Comparison of ENCODE assay signal across 8 cellular contexts in genomic region chr3:31981206-31982181, GRCh38. TPM values are rescaled to one million over a fixed set of nuclear protein-coding genes. Genes with fewer than 3 reads are reported as not detected.
DNase-seq lines count a peak whose midpoint lies in the region; ATAC-seq and TF ChIP-seq lines count a peak whose summit lies in the region.

Gene OSBPL10, minus strand, starts transcription at chr3:31981262. Its CDS starts 83 bp downstream, at chr3:31981179.
Gene ZNF860, plus strand, starts transcription at chr3:31981750. Its CDS starts 7,330 bp downstream, at chr3:31989080.

- TF ChIP-seq EP300 in SK-N-SH (IDR thresholded peaks at IDR 0.05; ENCODE audit: borderline replicate concordance in 1 of 2, low read depth in 1 of 2, low read length in 1 of 2), result no peak

- H3K79me2 ChIP-seq in SK-N-SH (ENCODE audit: insufficient read depth), result no peaks in the 10 kb centered on the region

- H3K27ac ChIP-seq in 22Rv1 (peak within 1 kb of the TSS; percentile 96), HUES64 (ENCODE audit: low read depth, low read length) (peak within 1 kb of the TSS; percentile 78; the same call in 1 of the 2 replicates), SK-N-SH (ENCODE audit: low read depth in 2 of 2, low read length in 1 of 2) (no peak within 1 kb of the TSS)

- H3K4me3 ChIP-seq in HUES64 (ENCODE audit: low read length) (peak within 1 kb of the TSS; percentile 74), SK-N-SH (ENCODE audit: low read depth in 2 of 2, low read length in 1 of 2) (peak within 1 kb of the TSS; percentile 55 to 61), cardiac fibroblast (replicated peaks in 1 of 2; ENCODE audit: low read depth in 2 of 2, low read length in 2 of 2) (peak within 1 kb of the TSS; percentile 88)

- no peak for TF ChIP-seq CTCF in 22Rv1 (IDR thresholded peaks at IDR 0.05)
- no peak for TF ChIP-seq CTCF in GM13977 (IDR thresholded peaks at IDR 0.05; ENCODE audit: extremely low read depth, insufficient read depth, missing control alignments)
- TF ChIP-seq CTCF in SK-N-SH (IDR thresholded peaks at IDR 0.05), result no peak
- peak; percentile 7 for TF ChIP-seq CTCF in cardiac fibroblast (IDR thresholded peaks at IDR 0.05; ENCODE audit: low read depth, low read length)

- H4K20me1 ChIP-seq in SK-N-SH (ENCODE audit: insufficient read depth), result no peaks in the 10 kb centered on the region

- H2AFZ ChIP-seq in SK-N-SH (ENCODE audit: low read depth), result peak within 1 kb of the TSS; percentile 74; the same call in 1 of the 2 replicates

- peaks cover 15% of the 10 kb centered on the region; the same call in 1 of the 2 replicates for H3K27me3 ChIP-seq in HUES64 (ENCODE audit: insufficient read depth, low read length)
- peaks cover 9% of the 10 kb centered on the region; the same call in 1 of the 2 replicates for H3K27me3 ChIP-seq in SK-N-SH (ENCODE audit: insufficient read depth)

- H3K9me3 ChIP-seq in HUES64 (ENCODE audit: insufficient read depth, low read depth, low read length) (no peaks in the 10 kb centered on the region), SK-N-SH (no peaks in the 10 kb centered on the region)

- peak within 1 kb of the TSS; percentile 86 for H3K4me2 ChIP-seq in SK-N-SH

- DNase-seq in GM13977 (ENCODE audit: low spot score), result peak; percentile 13
- peak; percentile 74 for DNase-seq in SK-N-SH
- DNase-seq in cardiac fibroblast (ENCODE audit: low read depth in 2 of 2), result peak; percentile 91 to 94
- DNase-seq in iPS-NIHi11 (ENCODE audit: low spot score), result peak; percentile 78
- DNase-seq in sciatic nerve (ENCODE audit: low spot score), result peak; percentile 93

- intact Hi-C loops in sciatic nerve (cut with DNase I), result no loop called here

- H3K9ac ChIP-seq in HUES64 (ENCODE audit: low read depth, low read length), result peak within 1 kb of the TSS; percentile 68
- no peak within 1 kb of the TSS for H3K9ac ChIP-seq in SK-N-SH

- peak; percentile 96 for ATAC-seq in sciatic nerve
- ATAC-seq in GM21367 (IDR thresholded peaks at IDR 0.05; ENCODE audit: unreplicated experiment), result no peak

- no peak for TF ChIP-seq RAD21 in SK-N-SH (IDR thresholded peaks at IDR 0.05; ENCODE audit: low read length)

- H3K36me3 ChIP-seq in HUES64 (ENCODE audit: insufficient read depth, low read length), result peaks cover 10% of the 10 kb centered on the region; the same call in 1 of the 2 replicates
- no peaks in the 10 kb centered on the region for H3K36me3 ChIP-seq in SK-N-SH (replicated peaks in 1 of 2; ENCODE audit: control insufficient read depth in 1 of 2, insufficient read depth in 2 of 2, low read length in 1 of 2)

- peaks cover 19% of the 10 kb centered on the region for H3K4me1 ChIP-seq in HUES64 (ENCODE audit: insufficient read depth, low read length)
- H3K4me1 ChIP-seq in SK-N-SH (ENCODE audit: control insufficient read depth in 1 of 2, insufficient read depth in 2 of 2, low read depth in 1 of 2, low read length in 1 of 2), result peaks cover 5 to 11% of the 10 kb centered on the region in 2 experiments; a peak in 2 of 4 replicates

- CTCF ChIA-PET in SK-N-SH (lab: Yijun Ruan, JAX), result interaction anchor here (0.5 to 2.0 kb wide), 3 partner anchors 18 to 530 kb away, joined by 3 to 5 read pairs (median 3); no protein-coding TSS in a partner anchor

- WGBS in HUES64, result 1% methylated on average over 65 of the region's 65 CpGs
- WGBS in SK-N-SH (ENCODE audit: low lambda C conversion rate), result 47% methylated on average over 22 of the region's 65 CpGs

- POLR2A ChIA-PET in SK-N-SH (lab: Yijun Ruan, JAX), result no interaction called here

- in situ Hi-C loops in GM13977 (cut with MboI; ENCODE audit: low pct_unique_long_range_greater_than_20kb, low sequenced_read_pairs, unreplicated experiment), result no loop called here

- H3K9me2 ChIP-seq in SK-N-SH, result no peaks in the 10 kb centered on the region

- H3F3A ChIP-seq in SK-N-SH (replicated peaks; ENCODE audit: insufficient read depth), result no peaks in the 10 kb centered on the region

TF ChIP-seq in SK-N-SH, 30 proteins besides CTCF, POLR2A, EP300 and RAD21:
- peak; percentile 9; the same call in 1 of the 2 replicates for TF ChIP-seq FOSL2 (IDR thresholded peaks at IDR 0.05; ENCODE audit: borderline replicate concordance, low read depth)
- peak; percentile 53; the same call in 1 of the 2 replicates for TF ChIP-seq NFIC (IDR thresholded peaks at IDR 0.05; ENCODE audit: borderline replicate concordance)
- TF ChIP-seq TAF1 (IDR thresholded peaks at IDR 0.05; ENCODE audit: borderline replicate concordance, low read depth, low read length), result no peak
- TF ChIP-seq EZH2phosphoT487 (IDR thresholded peaks at IDR 0.05; ENCODE audit: borderline replicate concordance, low read depth), result no peak
- no peak for TF ChIP-seq CHD2 (IDR thresholded peaks at IDR 0.05; ENCODE audit: low read length, partially characterized antibody)
- TF ChIP-seq MXI1 (IDR thresholded peaks at IDR 0.05; ENCODE audit: low read depth, low read length), result 0 out of 2 replicates have a peak, but pooled peaks have one; percentile 12
- TF ChIP-seq JUND (IDR thresholded peaks at IDR 0.05), result peak; percentile 16; the same call in 1 of the 2 replicates
- TF ChIP-seq YY1 (IDR thresholded peaks at IDR 0.05; ENCODE audit: low read depth), result no peak

RNA-seq across cellular contexts. Expression of gene OSBPL10, which starts in this region (rescaled TPM):
- polyA plus RNA-seq in HUES64 (2013, experiment 1 of 2), result 20.7 TPM
- 18.8 TPM for polyA plus RNA-seq in HUES64 (2013, experiment 2 of 2)
- polyA plus RNA-seq in SK-N-SH (2012; rRNA removed), result 0.05 and 0.12 TPM in 2 replicates
- 0.01 and 0.04 TPM in 2 replicates for polyA plus RNA-seq in SK-N-SH (2012; cell fraction: cytosol; rRNA removed)
- 0.05 TPM in 2 replicates for polyA plus RNA-seq in SK-N-SH (2012; cell fraction: nucleus; rRNA removed)
- total RNA-seq in sciatic nerve, result 27.0 TPM

RNA-seq across cellular contexts. Expression of gene ZNF860, which starts in this region (rescaled TPM):
- 2.0 TPM for polyA plus RNA-seq in HUES64 (2013, experiment 1 of 2)
- 2.2 TPM for polyA plus RNA-seq in HUES64 (2013, experiment 2 of 2)
- not detected in 2 replicates for polyA plus RNA-seq in SK-N-SH (2012; rRNA removed)
- not detected in 2 replicates for polyA plus RNA-seq in SK-N-SH (2012; cell fraction: cytosol; rRNA removed)
- not detected in 2 replicates for polyA plus RNA-seq in SK-N-SH (2012; cell fraction: nucleus; rRNA removed)
- total RNA-seq in sciatic nerve, result 0.89 TPM

Comparison
In these comparisons a context has a peak if more than half of its experiments do, and no peak if none do; other contexts are left out.
1. Peak in DNase-seq, H3K4me3 ChIP-seq and H3K4me2 ChIP-seq in SK-N-SH; RNA of the genes that start here not detected or under 1 TPM.
2. H3K27ac ChIP-seq: peak in 22Rv1 (single experiment) and HUES64 (single experiment); none in SK-N-SH (0 of 2).
3. DNase-seq: peak in every context shown above with its lines; median percentile 93 in sciatic nerve; 92 in cardiac fibroblast; 78 in iPS-NIHi11; 74 in SK-N-SH; 13 in GM13977.
4. Peak in every context shown above with its lines, with median percentiles within 50 percentile points of each other: H3K4me3 ChIP-seq.